Comparison of ENCODE assay signal across 26 cellular contexts in the genomic region with DNA sequence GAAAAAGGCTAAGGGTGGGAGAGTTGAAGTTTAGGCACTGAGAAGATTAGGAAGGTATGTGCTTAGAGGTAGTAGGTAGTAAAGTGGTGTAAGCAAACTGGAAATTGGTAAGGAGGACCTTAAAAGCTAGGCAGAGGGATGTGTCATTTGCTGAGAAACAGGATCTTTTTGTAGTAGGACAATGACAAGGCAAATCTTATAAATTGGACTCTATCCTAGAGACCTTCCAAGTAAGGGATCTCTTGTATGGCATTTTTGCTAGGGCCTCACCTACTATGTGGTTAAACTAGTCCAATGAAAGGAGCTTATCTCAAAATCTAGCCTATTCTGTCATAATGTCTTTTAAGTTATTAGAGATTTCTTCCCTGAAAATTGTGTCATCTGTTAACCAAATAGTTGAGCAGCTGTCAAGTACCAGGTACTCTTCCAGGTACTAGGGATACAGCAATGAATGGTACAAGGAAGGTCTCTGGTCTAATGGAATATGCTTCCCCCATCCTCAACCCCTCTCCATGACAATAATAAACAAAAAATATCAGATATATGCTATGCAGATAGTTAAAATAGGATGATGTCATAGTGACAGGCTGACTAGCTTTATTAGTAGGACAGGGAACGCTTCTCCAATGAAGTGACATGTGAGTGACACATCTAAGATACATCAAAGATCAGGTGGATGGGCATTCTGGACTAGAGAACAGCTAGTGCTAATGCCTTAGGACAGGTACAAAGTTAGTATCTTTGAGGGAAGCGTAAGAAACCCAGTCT.
"Had no signal": no experiment of that assay in that cellular context is flagged by ENCODE, and none has a peak within 500 bp of the region (broad histone marks: within the 10 kb centered on the region; RNA-seq: fewer than 3 reads in every experiment).

No MANE protein-coding gene starts in this region.

- H3K4me1 Mint-ChIP-seq: activated CD8-positive, alpha-beta memory T cell treated with anti-CD3 and anti-CD28 coated beads, Interleukin-2, amount 10 ng/mL, durations not matched to agents 7 days and 5 days; mesothelial cell of epicardium; natural killer cell; WTC11 had no signal

- H3K4me3 Mint-ChIP-seq: activated CD8-positive, alpha-beta memory T cell treated with anti-CD3 and anti-CD28 coated beads, Interleukin-2, amount 10 ng/mL, durations not matched to agents 7 days and 5 days; activated naive CD4-positive, alpha-beta T cell treated with anti-CD3 and anti-CD28 coated beads, Interleukin-2, amount 10 ng/mL, durations not matched to agents 7 days and 5 days; dendritic cell treated with granulocyte-macrophage colony-stimulating factor and Interleukin-4, amounts not matched to agents 40 ng/mL and 50 ng/mL, for 4 days; mesothelial cell of epicardium; natural killer cell; T-cell; WTC11 had no signal

- H3K27ac ChIP-seq: adrenal gland, ascending aorta, brain microvascular endothelial cell, foreskin keratinocyte, lower lobe of right lung, ovary, psoas muscle, right atrium auricular region, upper lobe of right lung had no signal

- H3K4me1 ChIP-seq: adrenal gland, ascending aorta, foreskin keratinocyte, lower lobe of right lung, psoas muscle, right atrium auricular region, upper lobe of right lung had no signal

- DNase-seq: activated CD4-positive, alpha-beta T cell treated with anti-CD3 and anti-CD28 coated beads, Interleukin-2, amount 50 U/mL, for 48 hours; activated CD8-positive, alpha-beta memory T cell treated with anti-CD3 and anti-CD28 coated beads, Interleukin-2, amount 10 ng/mL, durations not matched to agents 7 days and 5 days; activated naive CD4-positive, alpha-beta T cell treated with anti-CD3 and anti-CD28 coated beads, Interleukin-2, amount 10 ng/mL, durations not matched to agents 7 days and 5 days; activated T-cell treated with anti-CD3 and anti-CD28 coated beads for 4 hours; adrenal gland; brain microvascular endothelial cell; effector CD4-positive, alpha-beta T cell; erythroblast; foreskin keratinocyte; lower lobe of right lung; natural killer cell; ovary; psoas muscle; stimulated activated CD4-positive, alpha-beta T cell treated with anti-CD3 and anti-CD28 coated beads, Interleukin-4, amount 100 ng/mL, for 24 hours; stimulated activated naive CD8-positive, alpha-beta T cell treated with anti-CD3 and anti-CD28 coated beads, Interleukin-15, Interleukin-2, amounts not matched to agents 100 U/mL and 50 U/mL, for 24 hours; T-cell; T-helper 9 cell; upper lobe of right lung had no signal

- H3K27me3 Mint-ChIP-seq: activated CD8-positive, alpha-beta memory T cell treated with anti-CD3 and anti-CD28 coated beads, Interleukin-2, amount 10 ng/mL, durations not matched to agents 7 days and 5 days; activated naive CD4-positive, alpha-beta T cell treated with anti-CD3 and anti-CD28 coated beads, Interleukin-2, amount 10 ng/mL, durations not matched to agents 7 days and 5 days; dendritic cell treated with granulocyte-macrophage colony-stimulating factor and Interleukin-4, amounts not matched to agents 40 ng/mL and 50 ng/mL, for 4 days; T-cell had no signal

- ATAC-seq: activated CD8-positive, alpha-beta memory T cell treated with anti-CD3 and anti-CD28 coated beads, Interleukin-2, amount 10 ng/mL, durations not matched to agents 7 days and 5 days; foreskin keratinocyte; left lobe of liver; natural killer cell; psoas muscle; stimulated activated naive CD8-positive, alpha-beta T cell treated with anti-CD3 and anti-CD28 coated beads, Interleukin-15, Interleukin-2, amounts not matched to agents 100 U/mL and 50 U/mL, for 24 hours; T-cell; upper lobe of right lung; WTC11 had no signal

- H3K27ac Mint-ChIP-seq: activated CD8-positive, alpha-beta memory T cell treated with anti-CD3 and anti-CD28 coated beads, Interleukin-2, amount 10 ng/mL, durations not matched to agents 7 days and 5 days; activated naive CD4-positive, alpha-beta T cell treated with anti-CD3 and anti-CD28 coated beads, Interleukin-2, amount 10 ng/mL, durations not matched to agents 7 days and 5 days; activated T-helper 2 cell treated with anti-CD3 and anti-CD28 coated beads, Interferon-gamma antibody, Interleukin-2, Interleukin-4, amounts not matched to agents 10 μg/mL and 5 μg/mL and 100 μg/mL, durations not matched to agents 14 hours and 24 hours and 36 hours; dendritic cell treated with granulocyte-macrophage colony-stimulating factor and Interleukin-4, amounts not matched to agents 40 ng/mL and 50 ng/mL, for 4 days; mesothelial cell of epicardium; WTC11 had no signal

- H3K9me3 Mint-ChIP-seq: activated naive CD4-positive, alpha-beta T cell treated with anti-CD3 and anti-CD28 coated beads, Interleukin-2, amount 10 ng/mL, durations not matched to agents 7 days and 5 days; activated T-helper 2 cell treated with anti-CD3 and anti-CD28 coated beads, Interferon-gamma antibody, Interleukin-2, Interleukin-4, amounts not matched to agents 10 μg/mL and 5 μg/mL and 100 μg/mL, durations not matched to agents 14 hours and 24 hours and 36 hours; dendritic cell treated with granulocyte-macrophage colony-stimulating factor and Interleukin-4, amounts not matched to agents 40 ng/mL and 50 ng/mL, for 4 days; mesothelial cell of epicardium; natural killer cell; T-cell; WTC11 had no signal

- H3K36me3 ChIP-seq: ovary had no signal

- H3K9me3 ChIP-seq: adrenal gland, ascending aorta, lower lobe of right lung, ovary, psoas muscle, right atrium auricular region, upper lobe of right lung had no signal

- FAIRE-seq: endometrium had no signal

- H3K4me3 ChIP-seq: adrenal gland, ascending aorta, lower lobe of right lung, ovary, psoas muscle, right atrium auricular region, upper lobe of right lung had no signal

- H3K27me3 ChIP-seq: adrenal gland, ascending aorta, brain microvascular endothelial cell, foreskin keratinocyte, ovary, right atrium auricular region, upper lobe of right lung had no signal
